In the genomic region with DNA sequence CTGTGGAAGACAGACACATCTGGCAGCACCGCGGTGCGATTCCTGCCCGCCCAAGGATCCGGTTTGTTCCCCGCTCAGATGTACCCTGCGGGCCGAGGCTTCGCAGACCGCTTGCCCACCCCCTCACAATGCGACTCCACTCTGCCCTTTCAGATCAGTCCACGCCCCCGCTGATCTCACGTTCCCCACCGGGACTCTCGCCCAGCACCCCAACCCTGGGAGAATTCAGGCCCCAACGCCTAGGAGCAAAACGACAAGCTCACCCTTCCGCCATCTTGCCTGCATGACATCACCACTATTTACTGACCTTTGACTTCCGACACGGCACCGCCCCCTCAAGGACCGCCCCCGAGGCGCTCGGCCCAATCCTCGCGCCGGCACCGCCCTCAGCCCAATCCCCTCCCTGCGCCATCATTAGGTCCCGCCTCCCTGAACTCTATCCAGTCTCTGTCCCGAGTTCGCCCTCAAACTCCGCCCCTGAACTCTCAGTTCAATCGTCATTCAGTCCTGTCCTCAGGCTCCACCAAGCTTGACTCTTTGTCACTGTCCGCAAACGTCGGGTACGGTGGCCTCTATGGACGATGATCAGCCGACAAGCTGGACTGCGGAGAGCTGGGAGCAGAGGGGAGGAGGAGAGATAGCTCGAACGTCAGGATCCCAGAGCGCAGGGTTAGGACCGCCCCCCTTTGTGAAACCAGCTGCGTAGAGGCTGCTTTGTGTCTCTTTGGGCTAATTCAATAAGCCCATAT, we compare ENCODE assay signal across 8 cellular contexts. TPM values are rescaled to one million over a fixed set of nuclear protein-coding genes. Genes with fewer than 3 reads are reported as not detected.
DNase-seq lines count a peak whose midpoint lies in the region; ATAC-seq lines count a peak whose summit lies in the region.

BSDC1 (minus strand) TSS at position 301 of the 749 bp plus-strand sequence; CDS start at position 274, 27 bp downstream.

- H3K27me3 ChIP-seq in rectal smooth muscle tissue (ENCODE audit: control insufficient read depth, insufficient read depth, low read length) (no peaks in the 10 kb centered on the region), aorta (ENCODE audit: control insufficient read depth in 1 of 2, insufficient read depth in 2 of 2, low read length in 1 of 2) (no peaks in the 10 kb centered on the region)

- intact Hi-C loops in aorta (cut with DNase I), result no loop called here

- H3K4me3 ChIP-seq in rectal smooth muscle tissue (ENCODE audit: low read length) (peak within 1 kb of the TSS; percentile 95), aorta (ENCODE audit: low read length in 2 of 2) (peak within 1 kb of the TSS; percentile 70 to 72)

- H3K27ac ChIP-seq in rectal smooth muscle tissue (ENCODE audit: low read depth, low read length) (peak within 1 kb of the TSS; percentile 84), aorta (ENCODE audit: low read depth in 1 of 2, low read length in 2 of 2) (peak within 1 kb of the TSS; percentile 87 to 91)

- peak within 1 kb of the TSS; percentile 93 for H3K9ac ChIP-seq in rectal smooth muscle tissue (ENCODE audit: low read length)

- ATAC-seq in GM18508 (IDR thresholded peaks at IDR 0.05; ENCODE audit: insufficient read depth, unreplicated experiment) (peak; percentile 94), HG03025 (IDR thresholded peaks at IDR 0.05; ENCODE audit: low FRiP score, unreplicated experiment) (peak; percentile 90), aorta (ENCODE audit: low FRiP score) (peak; percentile 99)

- WGBS in aorta, 2 donors, result 0 to 1% methylated on average over 48 of the region's 48 CpGs

- H3K36me3 ChIP-seq in rectal smooth muscle tissue (ENCODE audit: control insufficient read depth, insufficient read depth, low read length) (peaks cover 19% of the 10 kb centered on the region), aorta (ENCODE audit: control insufficient read depth in 1 of 2, insufficient read depth in 2 of 2, low read length in 1 of 2) (no peaks in the 10 kb centered on the region)

- H3K9me3 ChIP-seq in aorta (ENCODE audit: control insufficient read depth, low read length), result no peaks in the 10 kb centered on the region

- H3K4me1 ChIP-seq in rectal smooth muscle tissue (ENCODE audit: control insufficient read depth, insufficient read depth, low read length) (peaks cover 14% of the 10 kb centered on the region), aorta (ENCODE audit: control insufficient read depth in 1 of 2, insufficient read depth in 2 of 2, low read length in 2 of 2) (no peaks in the 10 kb centered on the region)

- DNase-seq in NCI-H2081 (lab: John Stamatoyannopoulos, UW) (peak; percentile 99 to 100), T1000 (lab: John Stamatoyannopoulos, UW) (peak; percentile 98), astrocyte of the hippocampus (ENCODE audit: low read depth, low spot score) (peak; percentile 99), hepatic stellate cell (ENCODE audit: low spot score) (peak; percentile 96), aorta (peak; percentile 98 to 99)

RNA-seq across cellular contexts. Expression of gene BSDC1, which starts in this region (rescaled TPM):
- total RNA-seq in aorta, result 10 to 100 TPM; 55.2 to 62.8 TPM
- 10 to 100 TPM; 26.4 to 42.9 TPM for polyA plus RNA-seq in aorta

Comparison
In these comparisons a context has a peak if more than half of its experiments do, and no peak if none do; other contexts are left out.
1. Peak in every context shown above with its lines: DNase-seq, ATAC-seq, H3K4me3 ChIP-seq and H3K27ac ChIP-seq.